13 cellular contexts compared by ENCODE assay signal in the genomic region with DNA sequence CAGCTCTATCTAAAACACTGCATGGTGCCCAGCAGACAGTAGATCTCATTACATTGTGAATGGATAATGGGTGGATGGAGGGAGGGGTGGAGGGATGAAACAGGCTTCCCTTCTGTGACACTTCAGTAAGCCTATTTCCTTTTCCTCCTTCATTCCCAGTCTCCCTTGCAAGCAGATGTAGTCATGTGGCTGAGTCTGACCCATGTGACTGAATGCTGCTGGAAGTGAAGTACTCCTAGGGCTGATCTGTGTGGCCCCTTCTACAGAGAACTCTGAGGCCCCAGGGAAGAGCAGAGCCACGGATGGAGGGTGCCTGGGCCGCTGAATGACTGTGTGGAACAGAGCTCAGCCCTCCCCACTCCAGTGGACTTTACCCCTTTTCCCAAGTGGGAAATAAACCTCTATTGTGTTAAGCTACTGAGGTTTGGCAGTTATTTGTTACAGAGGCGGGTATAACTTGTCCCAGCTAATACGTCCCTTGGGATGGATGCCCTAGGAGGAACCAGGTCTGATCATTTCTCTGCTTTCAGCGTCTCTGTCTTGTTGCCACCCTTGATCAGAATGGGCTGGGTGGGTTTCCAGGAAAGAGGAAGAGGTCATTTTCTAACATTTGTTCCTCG.
A peak's percentile ranks its signal among the peaks of the same experiment; 100 is the strongest.
DNase-seq lines count a peak whose midpoint lies in the region; ATAC-seq and TF ChIP-seq lines count a peak whose summit lies in the region.
"Had no signal": no experiment of that assay in that cellular context is flagged by ENCODE, and none has a peak within 500 bp of the region (broad histone marks: within the 10 kb centered on the region; RNA-seq: fewer than 3 reads in every experiment).

No MANE protein-coding gene starts in this region.

- H3K4me3 Mint-ChIP-seq in endothelial cell (ENCODE audit: unreplicated experiment), result no peak overlapping the region
- no peak overlapping the region for H3K4me3 Mint-ChIP-seq in glutamatergic neuron (ENCODE audit: unreplicated experiment)
- H3K4me3 Mint-ChIP-seq: memory B cell had no signal

- H3K4me1 ChIP-seq in right atrium auricular region, result no peaks in the 10 kb centered on the region
- H3K4me1 ChIP-seq: SJSA1 had no signal

- intact Hi-C loops in left cardiac atrium (cut with DNase I), result no loop called here

- H3K4me1 Mint-ChIP-seq in endothelial cell (ENCODE audit: unreplicated experiment) (no peaks in the 10 kb centered on the region), glutamatergic neuron (ENCODE audit: low read depth, unreplicated experiment) (peaks cover 12% of the 10 kb centered on the region)

- no peak overlapping the region for H3K27ac ChIP-seq in right atrium auricular region
- H3K27ac ChIP-seq: SJSA1 had no signal

- H3K36me3 ChIP-seq in right atrium auricular region, result no peaks in the 10 kb centered on the region
- H3K36me3 ChIP-seq: SJSA1 had no signal

- H3K36me3 Mint-ChIP-seq in endothelial cell (ENCODE audit: low read depth, unreplicated experiment), result peaks cover 4% of the 10 kb centered on the region
- no peaks in the 10 kb centered on the region for H3K36me3 Mint-ChIP-seq in glutamatergic neuron (ENCODE audit: unreplicated experiment)
- H3K36me3 Mint-ChIP-seq: memory B cell had no signal

- H3K9me3 Mint-ChIP-seq in endothelial cell (ENCODE audit: unreplicated experiment), result no peaks in the 10 kb centered on the region
- H3K9me3 Mint-ChIP-seq in glutamatergic neuron (ENCODE audit: unreplicated experiment), result peaks cover 11% of the 10 kb centered on the region

- no peaks in the 10 kb centered on the region for H3K27me3 ChIP-seq in right atrium auricular region

- peaks cover 6% of the 10 kb centered on the region for H3K27me3 Mint-ChIP-seq in endothelial cell (ENCODE audit: unreplicated experiment)
- H3K27me3 Mint-ChIP-seq in glutamatergic neuron (ENCODE audit: unreplicated experiment), result peaks cover 17% of the 10 kb centered on the region

- H3K27ac Mint-ChIP-seq in endothelial cell (ENCODE audit: unreplicated experiment), result no peak overlapping the region
- H3K27ac Mint-ChIP-seq in glutamatergic neuron (ENCODE audit: unreplicated experiment), result no peak overlapping the region
- H3K27ac Mint-ChIP-seq: memory B cell had no signal

- H3K9me3 ChIP-seq in right atrium auricular region, result no peaks in the 10 kb centered on the region
- H3K9me3 ChIP-seq: SJSA1 had no signal

- no peak overlapping the region for H3K4me3 ChIP-seq in right atrium auricular region
- H3K4me3 ChIP-seq: SJSA1 had no signal

- no peak for ATAC-seq in left cardiac atrium

- DNase-seq in right atrium auricular region (ENCODE audit: low spot score), result peak; percentile 13
- no peak for DNase-seq in left cardiac atrium
- peak; percentile 95 for DNase-seq in NCI-H69 (lab: John Stamatoyannopoulos, UW)
- peak; percentile 3 for DNase-seq in endothelial cell (ENCODE audit: low spot score)
- DNase-seq in activated T-cell treated with anti-CD3 and anti-CD28 coated beads, Interleukin-2, amount 50 U/mL, for 1 hour, result no peak
- DNase-seq in glutamatergic neuron, result no peak
- DNase-seq in NOMO-1 (lab: John Stamatoyannopoulos, UW; ENCODE audit: unreplicated experiment in 2 of 2), result no peak
- DNase-seq in medulla oblongata (ENCODE audit: extremely low spot score), result no peak
- DNase-seq: activated CD4-positive, alpha-beta T cell treated with anti-CD3 and anti-CD28 coated beads for 1 hour; KBM-7; NCI-H526 treated with DMSO at 0.1 percent for 48 hours had no signal

- TF ChIP-seq CTCF in right atrium auricular region (IDR thresholded peaks at IDR 0.05) (no peak), endothelial cell (IDR thresholded peaks at IDR 0.05; ENCODE audit: unreplicated experiment) (no peak), glutamatergic neuron (IDR thresholded peaks at IDR 0.05; ENCODE audit: partially characterized antibody, unreplicated experiment) (no peak)

Comparison
In these comparisons a context has a peak if more than half of its experiments do, and no peak if none do; other contexts are left out.
1. DNase-seq: peak in right atrium auricular region (single experiment), NCI-H69 (single experiment) and endothelial cell (single experiment); none in left cardiac atrium (single experiment), activated T-cell treated with anti-CD3 and anti-CD28 coated beads, Interleukin-2, amount 50 U/mL, for 1 hour (single experiment), glutamatergic neuron (single experiment), NOMO-1 (0 of 2) and medulla oblongata (single experiment).